1 cellular context compared by ENCODE assay signal in genomic region chr9:129596541-129597328, GRCh38.
TF ChIP-seq lines count a peak whose summit lies in the region.

No MANE protein-coding gene starts in this region.

TF ChIP-seq in HepG2, 621 proteins besides CTCF, POLR2A, EP300 and RAD21 (continued from another document and continues in another):
- TF ChIP-seq HMGXB3 (CRISPR knock-in tag; IDR thresholded peaks at IDR 0.05; ENCODE audit: borderline replicate concordance) (no peak), CENPT (CRISPR knock-in tag; IDR thresholded peaks at IDR 0.05; ENCODE audit: low read depth) (no peak), ZSCAN30 (CRISPR knock-in tag; IDR thresholded peaks at IDR 0.05) (0 out of 2 replicates have a peak, but pooled peaks have one; percentile 9), MXD4 (CRISPR knock-in tag; IDR thresholded peaks at IDR 0.05) (no peak), REXO4 (CRISPR knock-in tag; IDR thresholded peaks at IDR 0.05; ENCODE audit: borderline replicate concordance) (no peak), ZFYVE20 (CRISPR knock-in tag; IDR thresholded peaks at IDR 0.05; ENCODE audit: borderline replicate concordance, low read depth) (no peak), KLF16 (CRISPR knock-in tag; IDR thresholded peaks at IDR 0.05) (no peak), ZNF776 (CRISPR knock-in tag; IDR thresholded peaks at IDR 0.05) (no peak; the same call in 1 of the 2 replicates), CBFB (CRISPR knock-in tag; IDR thresholded peaks at IDR 0.05) (no peak; the same call in 1 of the 2 replicates), TRIM22 (IDR thresholded peaks at IDR 0.05) (no peak), KDM3A (CRISPR knock-in tag; IDR thresholded peaks at IDR 0.05; ENCODE audit: low read depth) (peak; percentile 22; the same call in 1 of the 2 replicates), ZBTB46 (CRISPR knock-in tag; IDR thresholded peaks at IDR 0.05; ENCODE audit: borderline replicate concordance) (no peak), U2AF1 (optimal IDR thresholded peaks at IDR 0.05; ENCODE audit: low read depth, low read length) (peak; percentile 85), ZNF747 (CRISPR knock-in tag; IDR thresholded peaks at IDR 0.05; ENCODE audit: borderline replicate concordance) (no peak), NCOA5 (CRISPR knock-in tag; IDR thresholded peaks at IDR 0.05) (no peak), PRDM15 (CRISPR knock-in tag; IDR thresholded peaks at IDR 0.05) (no peak; the same call in 1 of the 2 replicates), ZNF234 (CRISPR knock-in tag; conservative IDR thresholded peaks at IDR 0.05) (no peak), ZNF280B (CRISPR knock-in tag; IDR thresholded peaks at IDR 0.05; ENCODE audit: borderline replicate concordance) (peak; percentile 54; the same call in 1 of the 2 replicates), ZNF383 (CRISPR knock-in tag; IDR thresholded peaks at IDR 0.05; ENCODE audit: borderline replicate concordance) (0 out of 2 replicates have a peak, but pooled peaks have one; percentile 57), KAT7 (CRISPR knock-in tag; IDR thresholded peaks at IDR 0.05; ENCODE audit: borderline replicate concordance) (no peak), ZNF746 (CRISPR knock-in tag; IDR thresholded peaks at IDR 0.05) (peak; percentile 89), ZFP62 (CRISPR knock-in tag; IDR thresholded peaks at IDR 0.05) (no peak), E2F1 (CRISPR knock-in tag; IDR thresholded peaks at IDR 0.05) (no peak), TAF1 (CRISPR knock-in tag; IDR thresholded peaks at IDR 0.05) (peak; percentile 67; the same call in 1 of the 2 replicates), PHF20 (CRISPR knock-in tag; IDR thresholded peaks at IDR 0.05) (no peak), UBTF (CRISPR knock-in tag; IDR thresholded peaks at IDR 0.05) (peak; percentile 4), ZFP36L2 (CRISPR knock-in tag; IDR thresholded peaks at IDR 0.05) (no peak), ZNF468 (CRISPR knock-in tag; IDR thresholded peaks at IDR 0.05) (no peak; the same call in 1 of the 2 replicates), HNRNPK (IDR thresholded peaks at IDR 0.05; ENCODE audit: low read depth, low read length, poor library complexity, severe bottlenecking) (no peak), SOX6 (IDR thresholded peaks at IDR 0.05) (no peak), SOX6 (CRISPR knock-in tag; IDR thresholded peaks at IDR 0.05) (no peak; the same call in 1 of the 2 replicates), ZNF720 (CRISPR knock-in tag; IDR thresholded peaks at IDR 0.05) (peak; percentile 80; the same call in 1 of the 2 replicates), ZSCAN29 (CRISPR knock-in tag; conservative IDR thresholded peaks at IDR 0.05) (peak; percentile 79), RELA (CRISPR knock-in tag; IDR thresholded peaks at IDR 0.05) (no peak), THAP9 (CRISPR knock-in tag; IDR thresholded peaks at IDR 0.05; ENCODE audit: borderline replicate concordance) (no peak), ZNF20 (CRISPR knock-in tag; IDR thresholded peaks at IDR 0.05) (no peak), CC2D1A (CRISPR knock-in tag; IDR thresholded peaks at IDR 0.05) (no peak), ARID3A (IDR thresholded peaks at IDR 0.05; ENCODE audit: low read depth, low read length) (no peak), KDM1A (CRISPR knock-in tag; IDR thresholded peaks at IDR 0.05) (peak; percentile 87)
